In the genomic region with DNA sequence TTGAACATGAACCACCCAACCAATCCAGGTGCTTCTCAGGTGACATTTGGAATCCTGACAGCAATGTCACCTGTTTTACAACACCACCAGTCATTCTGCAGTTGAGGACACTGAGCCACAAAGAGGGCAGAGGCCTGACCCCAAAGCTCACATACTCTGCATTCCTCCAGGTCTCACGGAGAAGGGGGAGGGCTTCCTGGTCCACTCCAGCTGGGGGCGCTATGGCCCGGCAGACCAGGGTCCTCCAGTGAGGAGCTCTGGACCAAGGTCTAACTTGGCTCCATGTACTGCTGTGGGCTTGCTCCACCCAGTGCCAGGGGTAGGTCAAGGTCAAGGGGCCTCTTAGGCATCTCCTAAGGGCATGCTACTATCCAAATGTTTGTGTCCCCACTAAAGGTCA, we compare ENCODE assay signal across 18 cellular contexts. TPM values are rescaled to one million over a fixed set of nuclear protein-coding genes. Genes with fewer than 3 reads are reported as not detected.
DNase-seq lines count a peak whose midpoint lies in the region; ATAC-seq, FAIRE-seq and TF ChIP-seq lines count a peak whose summit lies in the region.
"Had no signal": no experiment of that assay in that cellular context is flagged by ENCODE, and none has a peak within 500 bp of the region (broad histone marks: within the 10 kb centered on the region; RNA-seq: fewer than 3 reads in every experiment).

No MANE protein-coding gene starts in this region.

- no peaks in the 10 kb centered on the region for H3K9me3 ChIP-seq in SK-N-SH
- H3K9me3 ChIP-seq in smooth muscle cell (replicated peaks; ENCODE audit: low read depth), result no peaks in the 10 kb centered on the region

- TF ChIP-seq POLR2A in erythroblast (IDR thresholded peaks at IDR 0.05; ENCODE audit: low read length), result no peak

- H3K79me2 ChIP-seq in SK-N-SH (ENCODE audit: insufficient read depth) (no peaks in the 10 kb centered on the region), smooth muscle cell (ENCODE audit: low read depth) (no peaks in the 10 kb centered on the region)
- H3K79me2 ChIP-seq: parathyroid adenoma had no signal

- no peak for TF ChIP-seq EP300 in SK-N-SH (IDR thresholded peaks at IDR 0.05; ENCODE audit: borderline replicate concordance in 1 of 2, low read depth in 1 of 2, low read length in 1 of 2)

- TF ChIP-seq CTCF in SK-N-SH (IDR thresholded peaks at IDR 0.05) (peak; percentile 34; the same call in 1 of the 2 replicates), RWPE1 (conservative IDR thresholded peaks at IDR 0.05; ENCODE audit: low read depth) (no peak), smooth muscle cell (IDR thresholded peaks at IDR 0.05; ENCODE audit: borderline replicate concordance, insufficient read depth, poor library complexity, severe bottlenecking) (no peak)

- CTCF ChIA-PET in SK-N-SH (lab: Yijun Ruan, JAX) (interaction anchor here (0.9 to 2.8 kb wide), 3 partner anchors 8 to 24 kb away, joined by 6 to 19 read pairs (median 9); no protein-coding TSS in a partner anchor), RWPE1 (lab: Yijun Ruan, JAX) (no interaction called here)

- no peak for TF ChIP-seq RAD21 in SK-N-SH (IDR thresholded peaks at IDR 0.05; ENCODE audit: low read length)

- no peak overlapping the region for H3K4me3 ChIP-seq in SK-N-SH (ENCODE audit: low read depth in 2 of 2, low read length in 1 of 2)
- H3K4me3 ChIP-seq in smooth muscle cell, result no peak overlapping the region

- H3K9ac ChIP-seq in SK-N-SH (no peak overlapping the region), smooth muscle cell (ENCODE audit: low read depth) (no peak overlapping the region)
- H3K9ac ChIP-seq: parathyroid adenoma had no signal

- WGBS in SK-N-SH (ENCODE audit: low lambda C conversion rate), result no CpG with 5 or more reads among the region's 3 CpGs
- WGBS in smooth muscle cell (ENCODE audit: low lambda C conversion rate), result 68% methylated on average over 3 of the region's 3 CpGs

- H3K4me2 ChIP-seq in SK-N-SH (peak overlapping the region; percentile 88; the same call in 1 of the 2 replicates), smooth muscle cell (peak overlapping the region; percentile 11)

- H3K36me3 ChIP-seq in SK-N-SH (replicated peaks in 1 of 2; ENCODE audit: control insufficient read depth in 1 of 2, insufficient read depth in 2 of 2, low read length in 1 of 2) (no peaks in the 10 kb centered on the region), smooth muscle cell (ENCODE audit: low read depth) (no peaks in the 10 kb centered on the region)

- H3K4me1 ChIP-seq in SK-N-SH (ENCODE audit: control insufficient read depth in 1 of 2, insufficient read depth in 2 of 2, low read depth in 1 of 2, low read length in 1 of 2) (peaks cover 16 to 19% of the 10 kb centered on the region in 2 experiments; a peak in 3 of 4 replicates), smooth muscle cell (ENCODE audit: low read depth) (peaks cover 26% of the 10 kb centered on the region)
- H3K4me1 ChIP-seq: parathyroid adenoma had no signal

- no peaks in the 10 kb centered on the region for H3K9me2 ChIP-seq in SK-N-SH

- H4K20me1 ChIP-seq in SK-N-SH (ENCODE audit: insufficient read depth), result no peaks in the 10 kb centered on the region
- H4K20me1 ChIP-seq in smooth muscle cell (ENCODE audit: low read depth), result peaks cover 9% of the 10 kb centered on the region

- H2AFZ ChIP-seq in SK-N-SH (ENCODE audit: low read depth) (no peak overlapping the region), smooth muscle cell (ENCODE audit: low read depth) (no peak overlapping the region)
- H2AFZ ChIP-seq: parathyroid adenoma had no signal

- H3K27me3 ChIP-seq in SK-N-SH (ENCODE audit: insufficient read depth) (no peaks in the 10 kb centered on the region), smooth muscle cell (ENCODE audit: low read depth) (no peaks in the 10 kb centered on the region)

- no peak overlapping the region for H3K27ac ChIP-seq in SK-N-SH (ENCODE audit: low read depth in 2 of 2, low read length in 1 of 2)
- peak overlapping the region; percentile 6; the same call in 1 of the 2 replicates for H3K27ac ChIP-seq in RWPE1
- peak overlapping the region; percentile 65 for H3K27ac ChIP-seq in smooth muscle cell (ENCODE audit: low read depth)
- H3K27ac ChIP-seq: parathyroid adenoma had no signal

- ATAC-seq in SK-N-SH treated with all-trans-retinoic acid at 6 μM for 48 hours, result no peak
- no peak for ATAC-seq in HG02938 (IDR thresholded peaks at IDR 0.05; ENCODE audit: unreplicated experiment)
- no peak for ATAC-seq in GM21723 (IDR thresholded peaks at IDR 0.05; ENCODE audit: unreplicated experiment)
- ATAC-seq: activated naive CD4-positive, alpha-beta T cell treated with anti-CD3 and anti-CD28 coated beads, Interleukin-2, amount 50 U/mL, for 72 hours; left lobe of liver; stimulated activated memory B cell treated with anti-CD40 and anti-IgM and Interleukin-4, amounts not matched to agents 10 μg/mL and 1 μg/mL and 100 μg/mL, for 72 hours had no signal

- H3F3A ChIP-seq in SK-N-SH (replicated peaks; ENCODE audit: insufficient read depth), result no peaks in the 10 kb centered on the region
- H3F3A ChIP-seq in smooth muscle cell (ENCODE audit: low read depth), result peaks cover 5% of the 10 kb centered on the region

- DNase-seq in SK-N-SH (no peak), RWPE1 (ENCODE audit: low spot score) (no peak), erythroblast (lab: John Stamatoyannopoulos, UW) (peak; percentile 6 to 10), smooth muscle cell (lab: John Stamatoyannopoulos, UW; ENCODE audit: unreplicated experiment) (no peak), HTR-8/SVneo (ENCODE audit: insufficient read length, low spot score) (no peak)
- DNase-seq: activated T-cell treated with anti-CD3 and anti-CD28 coated beads, Interleukin-2, amount 50 U/mL, for 1 hour; CD4-positive, alpha-beta memory T cell; NCI-H1694 treated with DMSO at 0.1 percent for 48 hours; NCI-H446 treated with DMSO at 0.1 percent for 48 hours had no signal

- POLR2A ChIA-PET in SK-N-SH (lab: Yijun Ruan, JAX) (no interaction called here), RWPE1 (lab: Yijun Ruan, JAX; ENCODE audit: low non-redundant PET) (no interaction called here)

- no peak for FAIRE-seq in HTR-8/SVneo (lab: Jason Lieb, UNC)
- FAIRE-seq: A204.1 had no signal

TF ChIP-seq in SK-N-SH, 30 proteins besides CTCF, POLR2A, EP300 and RAD21:
- no peak for TF ChIP-seq GATA2 (CRISPR knock-in tag; IDR thresholded peaks at IDR 0.05)
- TF ChIP-seq, protein P1, sequence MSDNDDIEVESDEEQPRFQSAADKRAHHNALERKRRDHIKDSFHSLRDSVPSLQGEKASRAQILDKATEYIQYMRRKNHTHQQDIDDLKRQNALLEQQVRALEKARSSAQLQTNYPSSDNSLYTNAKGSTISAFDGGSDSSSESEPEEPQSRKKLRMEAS (IDR thresholded peaks at IDR 0.05; ENCODE audit: low read depth), result no peak
- no peak for TF ChIP-seq YY1 (IDR thresholded peaks at IDR 0.05; ENCODE audit: low read depth)
- no peak for TF ChIP-seq NFIC (IDR thresholded peaks at IDR 0.05; ENCODE audit: borderline replicate concordance)

TF ChIP-seq in SK-N-SH treated with all-trans-retinoic acid at 6 μM for 48 hours, 23 proteins besides CTCF, POLR2A, EP300 and RAD21:
- TF ChIP-seq GLIS3 (CRISPR knock-in tag; IDR thresholded peaks at IDR 0.05), result no peak
- TF ChIP-seq CSDC2 (CRISPR knock-in tag; IDR thresholded peaks at IDR 0.05), result no peak
- TF ChIP-seq, protein P2, sequence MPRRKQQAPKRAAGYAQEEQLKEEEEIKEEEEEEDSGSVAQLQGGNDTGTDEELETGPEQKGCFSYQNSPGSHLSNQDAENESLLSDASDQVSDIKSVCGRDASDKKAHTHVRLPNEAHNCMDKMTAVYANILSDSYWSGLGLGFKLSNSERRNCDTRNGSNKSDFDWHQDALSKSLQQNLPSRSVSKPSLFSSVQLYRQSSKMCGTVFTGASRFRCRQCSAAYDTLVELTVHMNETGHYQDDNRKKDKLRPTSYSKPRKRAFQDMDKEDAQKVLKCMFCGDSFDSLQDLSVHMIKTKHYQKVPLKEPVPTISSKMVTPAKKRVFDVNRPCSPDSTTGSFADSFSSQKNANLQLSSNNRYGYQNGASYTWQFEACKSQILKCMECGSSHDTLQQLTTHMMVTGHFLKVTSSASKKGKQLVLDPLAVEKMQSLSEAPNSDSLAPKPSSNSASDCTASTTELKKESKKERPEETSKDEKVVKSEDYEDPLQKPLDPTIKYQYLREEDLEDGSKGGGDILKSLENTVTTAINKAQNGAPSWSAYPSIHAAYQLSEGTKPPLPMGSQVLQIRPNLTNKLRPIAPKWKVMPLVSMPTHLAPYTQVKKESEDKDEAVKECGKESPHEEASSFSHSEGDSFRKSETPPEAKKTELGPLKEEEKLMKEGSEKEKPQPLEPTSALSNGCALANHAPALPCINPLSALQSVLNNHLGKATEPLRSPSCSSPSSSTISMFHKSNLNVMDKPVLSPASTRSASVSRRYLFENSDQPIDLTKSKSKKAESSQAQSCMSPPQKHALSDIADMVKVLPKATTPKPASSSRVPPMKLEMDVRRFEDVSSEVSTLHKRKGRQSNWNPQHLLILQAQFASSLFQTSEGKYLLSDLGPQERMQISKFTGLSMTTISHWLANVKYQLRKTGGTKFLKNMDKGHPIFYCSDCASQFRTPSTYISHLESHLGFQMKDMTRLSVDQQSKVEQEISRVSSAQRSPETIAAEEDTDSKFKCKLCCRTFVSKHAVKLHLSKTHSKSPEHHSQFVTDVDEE (CRISPR knock-in tag; IDR thresholded peaks at IDR 0.05), result no peak
- no peak for TF ChIP-seq ZNF70 (CRISPR knock-in tag; IDR thresholded peaks at IDR 0.05)
- TF ChIP-seq BACH2 (CRISPR knock-in tag; IDR thresholded peaks at IDR 0.05; ENCODE audit: borderline replicate concordance), result no peak
- no peak for TF ChIP-seq TCF4 (CRISPR knock-in tag; IDR thresholded peaks at IDR 0.05; ENCODE audit: borderline replicate concordance)
TF ChIP-seq in SK-N-SH treated with all-trans-retinoic acid at 6 μM for 48 hours: peak in this region for 0.

RNA-seq across cellular contexts. Expression of a gene that starts 1.5 kb away (rescaled TPM):
- polyA plus RNA-seq in SK-N-SH (2012; rRNA removed) (2.4 and 3.2 TPM in 2 replicates), smooth muscle cell (8.2 and 11.0 TPM in 2 replicates)
- polyA plus RNA-seq in SK-N-SH (2012; cell fraction: cytosol; rRNA removed), result 1.2 and 1.9 TPM in 2 replicates
- polyA plus RNA-seq in SK-N-SH (2012; cell fraction: nucleus; rRNA removed), result 11.1 and 13.7 TPM in 2 replicates
- total RNA-seq in smooth muscle cell, result 11.6 and 14.5 TPM in 2 replicates
- total RNA-seq: CD4-positive, alpha-beta memory T cell had no signal
- polyA plus RNA-seq: CD4-positive, alpha-beta memory T cell had no signal

RNA-seq across cellular contexts. Expression of a gene that starts 30.3 kb away (rescaled TPM):
- polyA plus RNA-seq in SK-N-SH (2012; rRNA removed) (not detected in 2 replicates), smooth muscle cell (not detected in 2 replicates)
- not detected in 2 replicates for polyA plus RNA-seq in SK-N-SH (2012; cell fraction: cytosol; rRNA removed)
- not detected in 2 replicates for polyA plus RNA-seq in SK-N-SH (2012; cell fraction: nucleus; rRNA removed)
- not detected in 2 replicates for total RNA-seq in smooth muscle cell
- total RNA-seq: activated naive CD4-positive, alpha-beta T cell treated with anti-CD3 and anti-CD28 coated beads, Interleukin-2, amount 50 U/mL, for 72 hours; CD4-positive, alpha-beta memory T cell; Daoy; left lobe of liver had no signal
- polyA plus RNA-seq: CD4-positive, alpha-beta memory T cell had no signal

RNA-seq across cellular contexts. Expression of a gene that starts 33.1 kb away (rescaled TPM):
- polyA plus RNA-seq in SK-N-SH (2012; rRNA removed) (46.7 and 49.6 TPM in 2 replicates), smooth muscle cell (56.1 and 59.9 TPM in 2 replicates)
- polyA plus RNA-seq in SK-N-SH (2012; cell fraction: cytosol; rRNA removed), result 46.2 and 46.7 TPM in 2 replicates
- polyA plus RNA-seq in SK-N-SH (2012; cell fraction: nucleus; rRNA removed), result 28.3 and 45.0 TPM in 2 replicates
- 37.1 and 43.6 TPM in 2 replicates for total RNA-seq in smooth muscle cell

RNA-seq across cellular contexts. Expression of a gene that starts 59.8 kb away (rescaled TPM):
- polyA plus RNA-seq in SK-N-SH (2012; rRNA removed) (3.9 and 4.1 TPM in 2 replicates), smooth muscle cell (4.9 and 5.0 TPM in 2 replicates)
- 2.2 and 2.3 TPM in 2 replicates for polyA plus RNA-seq in SK-N-SH (2012; cell fraction: cytosol; rRNA removed)
- 25.0 and 44.6 TPM in 2 replicates for polyA plus RNA-seq in SK-N-SH (2012; cell fraction: nucleus; rRNA removed)
- total RNA-seq in smooth muscle cell, result 2.6 and 2.7 TPM in 2 replicates
- total RNA-seq: CD4-positive, alpha-beta memory T cell; left lobe of liver had no signal
- polyA plus RNA-seq: CD4-positive, alpha-beta memory T cell had no signal

Comparison
In these comparisons a context has a peak if more than half of its experiments do, and no peak if none do; other contexts are left out.
1. DNase-seq: peak in erythroblast (2 of 2); none in SK-N-SH (single experiment), RWPE1 (single experiment), smooth muscle cell (single experiment) and HTR-8/SVneo (single experiment).
2. H3K27ac ChIP-seq: peak in RWPE1 (single experiment) and smooth muscle cell (single experiment); none in SK-N-SH (0 of 2).